In genomic region chr16:11851301-11852091, GRCh38 we compare ENCODE assay signal across 1 cellular context.
TF ChIP-seq lines count a peak whose summit lies in the region.

RSL1D1 (minus strand) TSS chr16:11851542; CDS start chr16:11851512, 30 bp downstream.

TF ChIP-seq in K562, 482 proteins besides CTCF, POLR2A, EP300 and RAD21 (continued from another document and continues in another):
- TF ChIP-seq ZBTB33 (CRISPR knock-in tag; IDR thresholded peaks at IDR 0.05) (0 out of 2 replicates have a peak, but pooled peaks have one; percentile 45), ETS2 (tag; IDR thresholded peaks at IDR 0.05; ENCODE audit: borderline replicate concordance, poor library complexity, severe bottlenecking) (no peak), ZNF347 (CRISPR knock-in tag; IDR thresholded peaks at IDR 0.05; ENCODE audit: low read depth) (no peak), DACH1 (IDR thresholded peaks at IDR 0.05; ENCODE audit: partially characterized antibody) (no peak), SMARCB1 (IDR thresholded peaks at IDR 0.05; ENCODE audit: insufficient read length, low read depth) (no peak), FIP1L1 (IDR thresholded peaks at IDR 0.05; ENCODE audit: low read depth, low read length, poor library complexity, severe bottlenecking) (peak; percentile 64), DNMT1 (IDR thresholded peaks at IDR 0.05) (no peak), MAFF (IDR thresholded peaks at IDR 0.05; ENCODE audit: low read length) (no peak), RBM17 (IDR thresholded peaks at IDR 0.05; ENCODE audit: borderline replicate concordance, low read depth, low read length) (no peak), POLR2G (IDR thresholded peaks at IDR 0.05; ENCODE audit: low read depth, low read length) (peak; percentile 99), SIN3B (IDR thresholded peaks at IDR 0.05; ENCODE audit: low read depth) (peak; percentile 53; the same call in 1 of the 2 replicates), ZBTB1 (CRISPR knock-in tag; IDR thresholded peaks at IDR 0.05; ENCODE audit: borderline replicate concordance, low read depth) (0 out of 2 replicates have a peak, but pooled peaks have one; percentile 66), GABPB1 (CRISPR knock-in tag; IDR thresholded peaks at IDR 0.05) (peak; percentile 97), ZKSCAN8 (CRISPR knock-in tag; IDR thresholded peaks at IDR 0.05) (no peak), SREBF1 (IDR thresholded peaks at IDR 0.05; ENCODE audit: borderline replicate concordance, low read depth, low read length) (no peak), NFRKB (IDR thresholded peaks at IDR 0.05; ENCODE audit: low read depth) (peak; percentile 93), KDM1A (IDR thresholded peaks at IDR 0.05) (no peak), HIVEP1 (CRISPR knock-in tag; IDR thresholded peaks at IDR 0.05) (no peak), HLTF (IDR thresholded peaks at IDR 0.05) (no peak), CC2D1A (IDR thresholded peaks at IDR 0.05) (no peak), HEY1 (CRISPR knock-in tag; IDR thresholded peaks at IDR 0.05; ENCODE audit: borderline replicate concordance) (no peak), UBTF (IDR thresholded peaks at IDR 0.05; ENCODE audit: borderline replicate concordance in 1 of 2, low read depth in 2 of 2, low read length in 2 of 2) (no peak), ZNF551 (CRISPR knock-in tag; IDR thresholded peaks at IDR 0.05) (no peak), AFF4 (CRISPR knock-in tag; IDR thresholded peaks at IDR 0.05) (no peak), ZFP36 (IDR thresholded peaks at IDR 0.05; ENCODE audit: low read depth, low read length, partially characterized antibody) (no peak), CBFB (CRISPR knock-in tag; IDR thresholded peaks at IDR 0.05) (no peak; the same call in 1 of the 2 replicates), ZNF830 (CRISPR knock-in tag; IDR thresholded peaks at IDR 0.05) (no peak), MYNN (IDR thresholded peaks at IDR 0.05) (no peak), MYNN (CRISPR knock-in tag; IDR thresholded peaks at IDR 0.05) (no peak), PCBP1 (IDR thresholded peaks at IDR 0.05; ENCODE audit: low read depth, low read length, poor library complexity, severe bottlenecking) (no peak), NFXL1 (CRISPR knock-in tag; IDR thresholded peaks at IDR 0.05) (no peak), HES1 (IDR thresholded peaks at IDR 0.05; ENCODE audit: low read depth) (no peak), ZNF561 (CRISPR knock-in tag; conservative IDR thresholded peaks at IDR 0.05) (no peak), HOXB6 (CRISPR knock-in tag; IDR thresholded peaks at IDR 0.05; ENCODE audit: borderline replicate concordance) (no peak), ESRRA (IDR thresholded peaks at IDR 0.05; ENCODE audit: borderline replicate concordance, low read depth) (peak; percentile 29), FOXM1 (IDR thresholded peaks at IDR 0.05; ENCODE audit: low read depth) (no peak), FOXM1 (CRISPR knock-in tag; IDR thresholded peaks at IDR 0.05; ENCODE audit: low read depth) (no peak), E2F4 (CRISPR knock-in tag; IDR thresholded peaks at IDR 0.05; ENCODE audit: low read depth) (no peak), ZBTB34 (CRISPR knock-in tag; IDR thresholded peaks at IDR 0.05) (no peak), RFX5 (IDR thresholded peaks at IDR 0.05; ENCODE audit: low read depth, low read length) (no peak)
- TF ChIP-seq, protein P1, sequence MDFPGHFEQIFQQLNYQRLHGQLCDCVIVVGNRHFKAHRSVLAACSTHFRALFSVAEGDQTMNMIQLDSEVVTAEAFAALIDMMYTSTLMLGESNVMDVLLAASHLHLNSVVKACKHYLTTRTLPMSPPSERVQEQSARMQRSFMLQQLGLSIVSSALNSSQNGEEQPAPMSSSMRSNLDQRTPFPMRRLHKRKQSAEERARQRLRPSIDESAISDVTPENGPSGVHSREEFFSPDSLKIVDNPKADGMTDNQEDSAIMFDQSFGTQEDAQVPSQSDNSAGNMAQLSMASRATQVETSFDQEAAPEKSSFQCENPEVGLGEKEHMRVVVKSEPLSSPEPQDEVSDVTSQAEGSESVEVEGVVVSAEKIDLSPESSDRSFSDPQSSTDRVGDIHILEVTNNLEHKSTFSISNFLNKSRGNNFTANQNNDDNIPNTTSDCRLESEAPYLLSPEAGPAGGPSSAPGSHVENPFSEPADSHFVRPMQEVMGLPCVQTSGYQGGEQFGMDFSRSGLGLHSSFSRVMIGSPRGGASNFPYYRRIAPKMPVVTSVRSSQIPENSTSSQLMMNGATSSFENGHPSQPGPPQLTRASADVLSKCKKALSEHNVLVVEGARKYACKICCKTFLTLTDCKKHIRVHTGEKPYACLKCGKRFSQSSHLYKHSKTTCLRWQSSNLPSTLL (IDR thresholded peaks at IDR 0.05): no peak
- TF ChIP-seq, protein P2, sequence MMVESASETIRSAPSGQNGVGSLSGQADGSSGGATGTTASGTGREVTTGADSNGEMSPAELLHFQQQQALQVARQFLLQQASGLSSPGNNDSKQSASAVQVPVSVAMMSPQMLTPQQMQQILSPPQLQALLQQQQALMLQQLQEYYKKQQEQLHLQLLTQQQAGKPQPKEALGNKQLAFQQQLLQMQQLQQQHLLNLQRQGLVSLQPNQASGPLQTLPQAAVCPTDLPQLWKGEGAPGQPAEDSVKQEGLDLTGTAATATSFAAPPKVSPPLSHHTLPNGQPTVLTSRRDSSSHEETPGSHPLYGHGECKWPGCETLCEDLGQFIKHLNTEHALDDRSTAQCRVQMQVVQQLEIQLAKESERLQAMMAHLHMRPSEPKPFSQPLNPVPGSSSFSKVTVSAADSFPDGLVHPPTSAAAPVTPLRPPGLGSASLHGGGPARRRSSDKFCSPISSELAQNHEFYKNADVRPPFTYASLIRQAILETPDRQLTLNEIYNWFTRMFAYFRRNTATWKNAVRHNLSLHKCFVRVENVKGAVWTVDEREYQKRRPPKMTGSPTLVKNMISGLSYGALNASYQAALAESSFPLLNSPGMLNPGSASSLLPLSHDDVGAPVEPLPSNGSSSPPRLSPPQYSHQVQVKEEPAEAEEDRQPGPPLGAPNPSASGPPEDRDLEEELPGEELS (CRISPR knock-in tag; IDR thresholded peaks at IDR 0.05; ENCODE audit: borderline replicate concordance): no peak
- TF ChIP-seq, protein P3, sequence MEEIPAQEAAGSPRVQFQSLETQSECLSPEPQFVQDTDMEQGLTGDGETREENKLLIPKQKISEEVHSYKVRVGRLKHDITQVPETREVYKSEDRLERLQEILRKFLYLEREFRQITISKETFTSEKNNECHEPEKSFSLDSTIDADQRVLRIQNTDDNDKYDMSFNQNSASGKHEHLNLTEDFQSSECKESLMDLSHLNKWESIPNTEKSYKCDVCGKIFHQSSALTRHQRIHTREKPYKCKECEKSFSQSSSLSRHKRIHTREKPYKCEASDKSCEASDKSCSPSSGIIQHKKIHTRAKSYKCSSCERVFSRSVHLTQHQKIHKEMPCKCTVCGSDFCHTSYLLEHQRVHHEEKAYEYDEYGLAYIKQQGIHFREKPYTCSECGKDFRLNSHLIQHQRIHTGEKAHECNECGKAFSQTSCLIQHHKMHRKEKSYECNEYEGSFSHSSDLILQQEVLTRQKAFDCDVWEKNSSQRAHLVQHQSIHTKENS (CRISPR knock-in tag; IDR thresholded peaks at IDR 0.05): no peak
- TF ChIP-seq, protein P4, sequence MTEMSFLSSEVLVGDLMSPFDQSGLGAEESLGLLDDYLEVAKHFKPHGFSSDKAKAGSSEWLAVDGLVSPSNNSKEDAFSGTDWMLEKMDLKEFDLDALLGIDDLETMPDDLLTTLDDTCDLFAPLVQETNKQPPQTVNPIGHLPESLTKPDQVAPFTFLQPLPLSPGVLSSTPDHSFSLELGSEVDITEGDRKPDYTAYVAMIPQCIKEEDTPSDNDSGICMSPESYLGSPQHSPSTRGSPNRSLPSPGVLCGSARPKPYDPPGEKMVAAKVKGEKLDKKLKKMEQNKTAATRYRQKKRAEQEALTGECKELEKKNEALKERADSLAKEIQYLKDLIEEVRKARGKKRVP (CRISPR knock-in tag; IDR thresholded peaks at IDR 0.05): no peak
